In the genomic region with DNA sequence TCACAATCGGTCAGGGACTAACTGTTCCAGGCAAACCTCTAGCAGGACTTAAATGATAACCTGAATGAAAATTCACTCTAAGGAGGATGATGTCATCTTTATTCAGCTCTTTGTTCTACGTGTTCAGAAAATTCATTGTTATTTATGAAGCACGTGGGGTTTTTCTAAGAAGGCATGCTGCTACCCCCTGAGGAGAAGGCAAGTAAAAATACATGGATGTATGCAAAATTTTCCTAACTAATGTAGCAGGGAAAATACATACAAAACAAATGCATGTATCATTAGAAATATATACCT, we compare ENCODE assay signal across 16 cellular contexts. TPM values are rescaled to one million over a fixed set of nuclear protein-coding genes. Genes with fewer than 3 reads are reported as not detected.
A peak's percentile ranks its signal among the peaks of the same experiment; 100 is the strongest.
DNase-seq lines count a peak whose midpoint lies in the region; ATAC-seq and TF ChIP-seq lines count a peak whose summit lies in the region.
"Had no signal": no experiment of that assay in that cellular context is flagged by ENCODE, and none has a peak within 500 bp of the region (broad histone marks: within the 10 kb centered on the region; RNA-seq: fewer than 3 reads in every experiment).

No MANE protein-coding gene starts in this region.

- H3K36me3 ChIP-seq in cardiac muscle cell (no peaks in the 10 kb centered on the region), mesendoderm (ENCODE audit: control insufficient read depth, insufficient read depth, low read length) (no peaks in the 10 kb centered on the region), transverse colon (no peaks in the 10 kb centered on the region)

- no peak for TF ChIP-seq EP300 in transverse colon (IDR thresholded peaks at IDR 0.05; ENCODE audit: low read depth)

- H3K27ac ChIP-seq in cardiac muscle cell, result peak overlapping the region; percentile 51
- no peak overlapping the region for H3K27ac ChIP-seq in mesendoderm (ENCODE audit: low read depth, low read length)
- peak overlapping the region; percentile 39 to 72 (median 66) for H3K27ac ChIP-seq in transverse colon

- TF ChIP-seq CTCF in cardiac muscle cell (IDR thresholded peaks at IDR 0.05; ENCODE audit: low read depth, low read length), result no peak
- no peak for TF ChIP-seq CTCF in choroid plexus epithelial cell (conservative IDR thresholded peaks at IDR 0.05; ENCODE audit: low read depth, low read length)
- TF ChIP-seq CTCF in transverse colon (IDR thresholded peaks at IDR 0.05), result no peak

- intact Hi-C loops in Right ventricle myocardium superior (cut with DNase I) (no loop called here), transverse colon (cut with DNase I; ENCODE audit: low total_unique reads) (no loop called here)

- H2BK5ac ChIP-seq in mesendoderm (ENCODE audit: low read length), result no peak overlapping the region

- no peak overlapping the region for H4K5ac ChIP-seq in mesendoderm (ENCODE audit: low read length)

- H3K18ac ChIP-seq in mesendoderm (ENCODE audit: low read length), result no peak overlapping the region

- H3K56ac ChIP-seq in mesendoderm (ENCODE audit: low read length), result peak overlapping the region; percentile 80

- DNase-seq in cardiac muscle cell (ENCODE audit: low read depth in 1 of 2, low spot score in 1 of 2) (no peak), Right ventricle myocardium superior (no peak), choroid plexus epithelial cell (ENCODE audit: low read depth) (no peak), mesendoderm (no peak), transverse colon (no peak), NCI-H2171 treated with DMSO at 0.1 percent for 48 hours (lab: John Stamatoyannopoulos, UW) (no peak), medulla oblongata (ENCODE audit: extremely low spot score) (no peak)
- DNase-seq: ACHN; activated CD8-positive, alpha-beta memory T cell treated with anti-CD3 and anti-CD28 coated beads, Interleukin-2, amount 50 U/mL, for 4 hours; activated naive CD8-positive, alpha-beta T cell treated with anti-CD3 and anti-CD28 coated beads, Interleukin-2, amount 10 ng/mL, durations not matched to agents 7 days and 5 days; foreskin fibroblast; HFFc6; MM.1S; naive thymus-derived CD4-positive, alpha-beta T cell; NCI-H510A treated with DMSO at 0.1 percent for 48 hours had no signal

- no peak overlapping the region for H3K4ac ChIP-seq in mesendoderm (ENCODE audit: low read depth, low read length)

- H3K23ac ChIP-seq in mesendoderm (ENCODE audit: low read length), result peak overlapping the region; percentile 7

- H2BK120ac ChIP-seq in mesendoderm (ENCODE audit: low read depth, low read length), result no peak overlapping the region

- H3K9me3 ChIP-seq in cardiac muscle cell (ENCODE audit: low read depth), result no peaks in the 10 kb centered on the region
- H3K9me3 ChIP-seq in transverse colon, result no peaks in the 10 kb centered on the region

- H3K9ac ChIP-seq in mesendoderm (ENCODE audit: low read length), result peak overlapping the region; percentile 12

- no peak overlapping the region for H4K8ac ChIP-seq in mesendoderm (ENCODE audit: low read depth, low read length)

- H2AK5ac ChIP-seq in mesendoderm (ENCODE audit: low read length), result no peak overlapping the region

- no peak for ATAC-seq in Right ventricle myocardium superior (ENCODE audit: poor library complexity)
- no peak for ATAC-seq in GM21381 (IDR thresholded peaks at IDR 0.05; ENCODE audit: unreplicated experiment)
- ATAC-seq: naive thymus-derived CD4-positive, alpha-beta T cell had no signal

- H3K79me2 ChIP-seq in mesendoderm (ENCODE audit: control insufficient read depth, insufficient read depth, low read length), result no peaks in the 10 kb centered on the region

- in situ Hi-C loops in transverse colon (cut with MboI; ENCODE audit: low pct_ligation_motif_present in 1 of 4, low pct_unique_long_range_greater_than_20kb in 1 of 4, low sequenced_read_pairs in 3 of 4), result no loop called here

- no CpG with 5 or more reads among the region's 3 CpGs for WGBS in mesendoderm (ENCODE audit: extremely low coverage, insufficient coverage, low lambda C conversion rate)
- 58 to 73% methylated on average over 3 of the region's 3 CpGs for WGBS in transverse colon (ENCODE audit: low coverage in 1 of 2), 2 donors

- H3K79me1 ChIP-seq in mesendoderm (ENCODE audit: low read length), result no peaks in the 10 kb centered on the region

- H3K4me1 ChIP-seq in cardiac muscle cell (ENCODE audit: low read depth) (peaks cover 43% of the 10 kb centered on the region), mesendoderm (ENCODE audit: control insufficient read depth, low read depth, low read length) (peaks cover 6% of the 10 kb centered on the region), transverse colon (peaks cover 0 to 5% (median 2%) of the 10 kb centered on the region in 4 donors)

- peak overlapping the region; percentile 7 for H3K4me2 ChIP-seq in mesendoderm (ENCODE audit: low read length)

- no peak overlapping the region for H2BK15ac ChIP-seq in mesendoderm (replicated peaks; ENCODE audit: low read depth)

- H3K27me3 ChIP-seq in cardiac muscle cell, result no peaks in the 10 kb centered on the region
- H3K27me3 ChIP-seq in mesendoderm (ENCODE audit: insufficient read depth, low read length, poor library complexity), result no peaks in the 10 kb centered on the region
- no peaks in the 10 kb centered on the region for H3K27me3 ChIP-seq in transverse colon

- H3K4me3 ChIP-seq in cardiac muscle cell (no peak overlapping the region), choroid plexus epithelial cell (ENCODE audit: low read depth, low read length) (peak overlapping the region; percentile 46), mesendoderm (ENCODE audit: low read length) (no peak overlapping the region), transverse colon (no peak overlapping the region)

- no peak for TF ChIP-seq POLR2A in transverse colon (IDR thresholded peaks at IDR 0.05)

RNA-seq across cellular contexts. Expression of a gene that starts 42.7 kb away (rescaled TPM):
- total RNA-seq in cardiac muscle cell, result 25.9 and 37.4 TPM in 2 replicates
- 15.1 and 20.9 TPM in 2 replicates for polyA plus RNA-seq in cardiac muscle cell
- total RNA-seq in Right ventricle myocardium superior, result 36.1 TPM
- polyA plus RNA-seq in mesendoderm (2013, experiment 1 of 2), result 3.7 TPM
- polyA plus RNA-seq in mesendoderm (2013, experiment 2 of 2), result 3.7 TPM
- 100 to 1,000 TPM in 2 of 4 donors, 10 to 100 TPM in 2; 48.7 to 166 (median 105) TPM for total RNA-seq in transverse colon
